1 cellular context compared by ENCODE assay signal in genomic region chr20:17679786-17680127, GRCh38.
TF ChIP-seq lines count a peak whose summit lies in the region.

No MANE protein-coding gene starts in this region.

TF ChIP-seq in K562, 482 proteins besides CTCF, POLR2A, EP300 and RAD21 (continued from another document):
- TF ChIP-seq, protein P1, sequence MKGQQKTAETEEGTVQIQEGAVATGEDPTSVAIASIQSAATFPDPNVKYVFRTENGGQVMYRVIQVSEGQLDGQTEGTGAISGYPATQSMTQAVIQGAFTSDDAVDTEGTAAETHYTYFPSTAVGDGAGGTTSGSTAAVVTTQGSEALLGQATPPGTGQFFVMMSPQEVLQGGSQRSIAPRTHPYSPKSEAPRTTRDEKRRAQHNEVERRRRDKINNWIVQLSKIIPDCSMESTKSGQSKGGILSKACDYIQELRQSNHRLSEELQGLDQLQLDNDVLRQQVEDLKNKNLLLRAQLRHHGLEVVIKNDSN (CRISPR knock-in tag; IDR thresholded peaks at IDR 0.05) = no peak
- TF ChIP-seq ZFX (CRISPR knock-in tag; IDR thresholded peaks at IDR 0.05) = no peak
- no peak for TF ChIP-seq ZNF586 (CRISPR knock-in tag; conservative IDR thresholded peaks at IDR 0.05)
- TF ChIP-seq TFE3 (CRISPR knock-in tag; IDR thresholded peaks at IDR 0.05) = no peak
- no peak for TF ChIP-seq U2AF1 (optimal IDR thresholded peaks at IDR 0.05; ENCODE audit: low read depth, low read length)
- TF ChIP-seq RFX5 (IDR thresholded peaks at IDR 0.05; ENCODE audit: low read depth, low read length) = no peak
- no peak for TF ChIP-seq CSDE1 (IDR thresholded peaks at IDR 0.05)
- TF ChIP-seq FOXP4 (CRISPR knock-in tag; IDR thresholded peaks at IDR 0.05; ENCODE audit: borderline replicate concordance) = no peak
- TF ChIP-seq SOX6 (IDR thresholded peaks at IDR 0.05) = no peak
